Comparison of ENCODE assay signal across 14 cellular contexts in the genomic region with DNA sequence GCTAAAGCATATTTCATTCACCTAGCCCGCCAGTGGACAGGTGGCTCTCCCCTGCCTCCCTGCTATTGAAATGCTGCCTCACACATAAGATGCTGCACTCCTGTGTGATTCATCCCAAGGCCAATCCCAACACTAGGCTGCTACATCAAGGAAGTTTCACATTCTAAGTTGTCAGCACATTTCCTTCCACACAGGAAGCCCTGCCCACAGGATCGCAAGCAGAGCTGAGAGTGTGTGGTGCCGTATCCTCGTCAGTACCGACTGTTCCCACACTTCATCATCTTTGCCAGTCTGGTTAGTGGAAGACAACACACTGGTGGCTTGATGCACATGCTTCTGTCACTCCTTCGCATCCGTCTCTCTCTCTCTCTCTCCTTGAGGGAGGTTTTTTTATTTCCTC.
DNase-seq lines count a peak whose midpoint lies in the region; TF ChIP-seq lines count a peak whose summit lies in the region.
"Had no signal": no experiment of that assay in that cellular context is flagged by ENCODE, and none has a peak within 500 bp of the region (broad histone marks: within the 10 kb centered on the region; RNA-seq: fewer than 3 reads in every experiment).

No MANE protein-coding gene starts in this region.

- WGBS in spleen, 5 donors = 41 to 52% (median 44%) methylated on average over 7 of the region's 7 CpGs

- TF ChIP-seq CTCF in spleen (IDR thresholded peaks at IDR 0.05 in 8 of 11, conservative IDR thresholded peaks at IDR 0.05 in 3 of 11) (no peak), GM20000 (IDR thresholded peaks at IDR 0.05; ENCODE audit: extremely low read depth, missing control alignments) (no peak)

- peaks cover 0 to 10% (median 0%) of the 10 kb centered on the region in 11 experiments; a peak in 4 of 22 replicates for H4K20me1 ChIP-seq in BLaER1 treated with 17β-estradiol and CSF1 and Interleukin-3, amounts not matched to agents 10 nM and 100 nM

- intact Hi-C loops in spleen (cut with DNase I; ENCODE audit: low total_unique reads) = no loop called here

- DNase-seq in activated CD8-positive, alpha-beta memory T cell treated with anti-CD3 and anti-CD28 coated beads, Interleukin-2, amount 50 U/mL, for 48 hours = peak; percentile 7
- no peak for DNase-seq in activated CD8-positive, alpha-beta memory T cell treated with anti-CD3 and anti-CD28 coated beads for 24 hours
- DNase-seq in iPS-NIHi11 (ENCODE audit: low spot score) (peak; percentile 3), spleen (peak; percentile 62), SW 1271 (lab: John Stamatoyannopoulos, UW) (no peak), H7 (no peak), GM20000 (ENCODE audit: low spot score) (no peak)
- DNase-seq: HFFc6, IMR-90 had no signal

- peaks cover 0 to 22% (median 0%) of the 10 kb centered on the region in 11 experiments; a peak in 6 of 22 replicates for H3K27me3 ChIP-seq in BLaER1 treated with 17β-estradiol and CSF1 and Interleukin-3, amounts not matched to agents 10 nM and 100 nM
- peaks cover 0 to 26% (median 0%) of the 10 kb centered on the region in 7 donors for H3K27me3 ChIP-seq in spleen (replicated peaks in 1 of 7)
- H3K27me3 ChIP-seq in H7 (ENCODE audit: control insufficient read depth, insufficient read depth, low read length) = no peaks in the 10 kb centered on the region

- H3K9ac ChIP-seq in BLaER1 treated with 17β-estradiol and CSF1 and Interleukin-3, amounts not matched to agents 10 nM and 100 nM = no peak overlapping the region

- H3K4me3 ChIP-seq in BLaER1 treated with 17β-estradiol and CSF1 and Interleukin-3, amounts not matched to agents 10 nM and 100 nM = no peak overlapping the region
- H3K4me3 ChIP-seq in spleen (no peak overlapping the region), H7 (ENCODE audit: insufficient read depth, low read depth, low read length) (no peak overlapping the region)
- H3K4me3 ChIP-seq: GM23338 had no signal

- no peak overlapping the region for H3K27ac ChIP-seq in BLaER1 treated with 17β-estradiol and CSF1 and Interleukin-3, amounts not matched to agents 10 nM and 100 nM
- H3K27ac ChIP-seq in spleen = no peak overlapping the region
- H3K27ac ChIP-seq: 22Rv1, C4-2B had no signal

- no peaks in the 10 kb centered on the region for H3K36me3 ChIP-seq in BLaER1 treated with 17β-estradiol and CSF1 and Interleukin-3, amounts not matched to agents 10 nM and 100 nM
- no peaks in the 10 kb centered on the region for H3K36me3 ChIP-seq in spleen
- H3K36me3 ChIP-seq in H7 (replicated peaks; ENCODE audit: control insufficient read depth, insufficient read depth, low read length) = no peaks in the 10 kb centered on the region

- H3K9me3 ChIP-seq in BLaER1 treated with 17β-estradiol and CSF1 and Interleukin-3, amounts not matched to agents 10 nM and 100 nM (replicated peaks in 1 of 11) = peaks cover 14 to 24% (median 18%) of the 10 kb centered on the region in 11 experiments
- peaks cover 0 to 26% (median 18%) of the 10 kb centered on the region in 8 donors for H3K9me3 ChIP-seq in spleen

- no peak for TF ChIP-seq POLR2A in spleen (IDR thresholded peaks at IDR 0.05)

- H3K4me1 ChIP-seq in BLaER1 treated with 17β-estradiol and CSF1 and Interleukin-3, amounts not matched to agents 10 nM and 100 nM = peaks cover 16 to 40% (median 30%) of the 10 kb centered on the region in 10 experiments; a peak in 19 of 20 replicates
- peaks cover 0 to 5% (median 0%) of the 10 kb centered on the region in 6 donors for H3K4me1 ChIP-seq in spleen
- H3K4me1 ChIP-seq: Caco-2 had no signal

- H3K4me2 ChIP-seq in BLaER1 treated with 17β-estradiol and CSF1 and Interleukin-3, amounts not matched to agents 10 nM and 100 nM = peak overlapping the region in 10 of 11 experiments; percentile 8 to 53 (median 30); a peak in 13 of 22 replicates
- H3K4me2 ChIP-seq: GM23338 had no signal

Comparison
In these comparisons a context has a peak if more than half of its experiments do, and no peak if none do; other contexts are left out.
1. DNase-seq: peak in activated CD8-positive, alpha-beta memory T cell treated with anti-CD3 and anti-CD28 coated beads, Interleukin-2, amount 50 U/mL, for 48 hours (single experiment), iPS-NIHi11 (single experiment) and spleen (single experiment); none in activated CD8-positive, alpha-beta memory T cell treated with anti-CD3 and anti-CD28 coated beads for 24 hours (single experiment), SW 1271 (0 of 2), H7 (single experiment) and GM20000 (single experiment).